26 cellular contexts compared by ENCODE assay signal in the genomic region with DNA sequence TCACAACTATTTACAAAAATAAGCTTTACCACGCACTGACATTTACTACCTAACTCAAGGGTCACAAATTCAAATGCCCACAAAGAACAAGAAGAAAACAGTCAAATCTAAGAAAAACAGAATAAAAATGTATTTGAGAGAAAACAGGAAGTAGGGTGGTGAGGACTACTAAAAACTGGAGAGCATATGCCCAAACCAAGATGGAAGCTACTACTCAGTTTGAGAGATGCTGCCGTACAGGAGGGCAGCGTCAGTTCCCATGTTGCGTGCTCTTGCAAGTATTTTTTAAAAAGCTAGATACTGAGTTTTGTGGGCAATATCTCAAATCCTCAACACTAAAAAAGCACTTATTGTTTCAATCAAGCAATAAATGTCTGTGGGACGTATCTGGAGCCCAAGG. TPM values are rescaled to one million over a fixed set of nuclear protein-coding genes. Genes with fewer than 3 reads are reported as not detected.
DNase-seq lines count a peak whose midpoint lies in the region; ATAC-seq and TF ChIP-seq lines count a peak whose summit lies in the region.
"Had no signal": no experiment of that assay in that cellular context is flagged by ENCODE, and none has a peak within 500 bp of the region (broad histone marks: within the 10 kb centered on the region; RNA-seq: fewer than 3 reads in every experiment).

No MANE protein-coding gene starts in this region.

- TF ChIP-seq CTCF in activated CD8-positive, alpha-beta T cell treated with anti-CD3 and anti-CD28 coated beads for 36 hours (IDR thresholded peaks at IDR 0.05): no peak
- TF ChIP-seq CTCF in left lung (IDR thresholded peaks at IDR 0.05) (no peak), OCI-LY7 (conservative IDR thresholded peaks at IDR 0.05; ENCODE audit: low read length) (no peak)

- no peaks in the 10 kb centered on the region for H3K27me3 Mint-ChIP-seq in activated CD8-positive, alpha-beta T cell treated with anti-CD3 and anti-CD28 coated beads for 36 hours
- no peaks in the 10 kb centered on the region for H3K27me3 Mint-ChIP-seq in activated CD8-positive, alpha-beta T cell treated with anti-CD3 and anti-CD28 coated beads, Interleukin-2, amount 10 ng/mL, durations not matched to agents 7 days and 5 days (ENCODE audit: low read depth)
- H3K27me3 Mint-ChIP-seq in activated naive CD8-positive, alpha-beta T cell treated with anti-CD3 and anti-CD28 coated beads for 36 hours: no peaks in the 10 kb centered on the region
- no peaks in the 10 kb centered on the region for H3K27me3 Mint-ChIP-seq in natural killer cell treated with Interleukin-12 subunit alpha and Interleukin-12 subunit beta and Interleukin-15 and Interleukin-18, amount 100 ng/mL, for 72 hours

- H3K4me1 ChIP-seq in left lung: peaks cover 11 to 48% of the 10 kb centered on the region in 2 donors
- peaks cover 20% of the 10 kb centered on the region for H3K4me1 ChIP-seq in OCI-LY7 (ENCODE audit: insufficient read depth, low read length, poor library complexity, severe bottlenecking)

- H3K36me3 ChIP-seq in left lung (peaks cover 0 to 53% of the 10 kb centered on the region in 2 donors), OCI-LY7 (ENCODE audit: insufficient read depth, low read length) (peaks cover 100% of the 10 kb centered on the region)

- H3K9me3 ChIP-seq in left lung (no peaks in the 10 kb centered on the region), OCI-LY7 (ENCODE audit: low read length) (no peaks in the 10 kb centered on the region)
- H3K9me3 ChIP-seq: A549; adrenal gland; BLaER1 treated with 17β-estradiol and CSF1 and Interleukin-3, amounts not matched to agents 10 nM and 100 nM; SJCRH30; upper lobe of right lung had no signal

- H3K79me2 ChIP-seq in OCI-LY7 (ENCODE audit: insufficient read depth, low read depth, low read length): peaks cover 100% of the 10 kb centered on the region

- no peak overlapping the region for H2AFZ ChIP-seq in OCI-LY7 (ENCODE audit: low read length)

- H3K4me3 ChIP-seq in left lung (no peak overlapping the region), OCI-LY7 (ENCODE audit: low read depth, low read length, poor library complexity, severe bottlenecking) (no peak overlapping the region)
- H3K4me3 ChIP-seq: A549; adrenal gland; BLaER1 treated with 17β-estradiol and CSF1 and Interleukin-3, amounts not matched to agents 10 nM and 100 nM; cardiac muscle cell; SJCRH30; upper lobe of right lung had no signal

- H3K9me2 ChIP-seq in OCI-LY7 (ENCODE audit: insufficient read depth, low read length): no peaks in the 10 kb centered on the region

- POLR2A ChIA-PET in activated CD8-positive, alpha-beta T cell treated with anti-CD3 and anti-CD28 coated beads for 36 hours (lab: Charles Lee): interaction anchor here (1.0 to 5.9 kb wide), 4 partner anchors 9 to 66 kb away, joined by 3 to 32 read pairs (median 8); no protein-coding TSS in a partner anchor
- POLR2A ChIA-PET in activated CD8-positive, alpha-beta T cell treated with anti-CD3 and anti-CD28 coated beads, Interleukin-2, amount 10 ng/mL, durations not matched to agents 7 days and 5 days (lab: Charles Lee): interaction anchor here (1.0 kb wide), 1 partner anchor 16 kb away, joined by 3 read pairs; the partner anchor contains the start of gene HNRNPD
- POLR2A ChIA-PET in OCI-LY7 (lab: Charles Lee): interaction anchor here (1.0 to 4.5 kb wide), 2 partner anchors 10 to 13 kb away, joined by 4 to 17 read pairs; no protein-coding TSS in a partner anchor

- no peak for DNase-seq in activated CD8-positive, alpha-beta T cell treated with anti-CD3 and anti-CD28 coated beads for 36 hours
- no peak for DNase-seq in activated CD8-positive, alpha-beta T cell treated with anti-CD3 and anti-CD28 coated beads, Interleukin-2, amount 10 ng/mL, durations not matched to agents 7 days and 5 days
- DNase-seq in MV-4-11 (lab: John Stamatoyannopoulos, UW) (peak; percentile 27), AG20443 (ENCODE audit: low spot score) (no peak), left lung (no peak), OCI-LY7 (ENCODE audit: low spot score) (no peak)
- no peak for DNase-seq in activated naive CD8-positive, alpha-beta T cell treated with anti-CD3 and anti-CD28 coated beads for 36 hours
- DNase-seq in natural killer cell treated with Interleukin-12 subunit alpha and Interleukin-12 subunit beta and Interleukin-15 and Interleukin-18, amount 100 ng/mL, for 72 hours (ENCODE audit: low spot score): no peak
- DNase-seq: activated CD4-positive, alpha-beta T cell treated with anti-CD3 and anti-CD28 coated beads for 1 hour; adrenal gland; DMS 273 treated with DMSO at 0.1 percent for 48 hours; GDM1; H7; kidney; mammary epithelial cell; NCI-H1694 treated with DMSO at 0.1 percent for 48 hours; NCI-H82; SJCRH30; stimulated activated CD4-positive, alpha-beta T cell treated with anti-CD3 and anti-CD28 coated beads, Interleukin-1b, Interleukin-23, amount 100 ng/mL, for 48 hours; T-helper 9 cell; upper lobe of right lung had no signal

- no peaks in the 10 kb centered on the region for H3K27me3 ChIP-seq in left lung
- H3K27me3 ChIP-seq: adrenal gland; BLaER1 treated with 17β-estradiol and CSF1 and Interleukin-3, amounts not matched to agents 10 nM and 100 nM; cardiac muscle cell; SJCRH30; upper lobe of right lung had no signal

- intact Hi-C loops in activated CD8-positive, alpha-beta T cell treated with anti-CD3 and anti-CD28 coated beads for 36 hours (cut with micrococcal nuclease): no loop called here
- intact Hi-C loops in left lung (cut with DNase I): no loop called here
- intact Hi-C loops in OCI-LY7 (cut with micrococcal nuclease; ENCODE audit: unreplicated experiment): no loop called here

- no TSS peak for BruUV-seq in OCI-LY7 (replicated peaks; lab: Mats Ljungman, UMichigan)

- H3K4me2 ChIP-seq in OCI-LY7 (ENCODE audit: low read length): no peak overlapping the region
- H3K4me2 ChIP-seq: A549 had no signal

- H3K4me3 Mint-ChIP-seq in activated CD8-positive, alpha-beta T cell treated with anti-CD3 and anti-CD28 coated beads for 36 hours: no peak overlapping the region
- H3K4me3 Mint-ChIP-seq in activated CD8-positive, alpha-beta T cell treated with anti-CD3 and anti-CD28 coated beads, Interleukin-2, amount 10 ng/mL, durations not matched to agents 7 days and 5 days: no peak overlapping the region
- no peak overlapping the region for H3K4me3 Mint-ChIP-seq in activated naive CD8-positive, alpha-beta T cell treated with anti-CD3 and anti-CD28 coated beads for 36 hours
- H3K4me3 Mint-ChIP-seq in natural killer cell treated with Interleukin-12 subunit alpha and Interleukin-12 subunit beta and Interleukin-15 and Interleukin-18, amount 100 ng/mL, for 72 hours: peak overlapping the region; percentile 46
- H3K4me3 Mint-ChIP-seq: nephron had no signal

- CTCF ChIA-PET in activated CD8-positive, alpha-beta T cell treated with anti-CD3 and anti-CD28 coated beads for 36 hours (lab: Charles Lee): interaction anchor here (1.2 to 2.3 kb wide), 2 partner anchors 14 to 70 kb away, joined by 3 to 6 read pairs; no protein-coding TSS in a partner anchor
- CTCF ChIA-PET in activated CD8-positive, alpha-beta T cell treated with anti-CD3 and anti-CD28 coated beads, Interleukin-2, amount 10 ng/mL, durations not matched to agents 7 days and 5 days (lab: Charles Lee): interaction anchor here (1.0 to 3.0 kb wide), 4 partner anchors 9 to 81 kb away, joined by 4 to 11 read pairs (median 7); no protein-coding TSS in a partner anchor
- CTCF ChIA-PET in OCI-LY7 (lab: Charles Lee; ENCODE audit: unreplicated experiment): no interaction called here

- H3K4me1 Mint-ChIP-seq in activated CD8-positive, alpha-beta T cell treated with anti-CD3 and anti-CD28 coated beads for 36 hours (ENCODE audit: low read depth): peaks cover 82% of the 10 kb centered on the region
- H3K4me1 Mint-ChIP-seq in activated CD8-positive, alpha-beta T cell treated with anti-CD3 and anti-CD28 coated beads, Interleukin-2, amount 10 ng/mL, durations not matched to agents 7 days and 5 days (ENCODE audit: low read depth): peaks cover 81% of the 10 kb centered on the region
- H3K4me1 Mint-ChIP-seq in activated naive CD8-positive, alpha-beta T cell treated with anti-CD3 and anti-CD28 coated beads for 36 hours: peaks cover 70% of the 10 kb centered on the region
- peaks cover 52 to 78% of the 10 kb centered on the region in 2 donors for H3K4me1 Mint-ChIP-seq in natural killer cell treated with Interleukin-12 subunit alpha and Interleukin-12 subunit beta and Interleukin-15 and Interleukin-18, amount 100 ng/mL, for 72 hours (ENCODE audit: low read depth in 2 of 2)

- H3K27ac ChIP-seq in left lung (no peak overlapping the region), OCI-LY7 (ENCODE audit: low read depth, low read length, poor library complexity, severe bottlenecking) (no peak overlapping the region)
- H3K27ac ChIP-seq: A549, adrenal gland, cardiac muscle cell, SJCRH30, upper lobe of right lung had no signal

- ATAC-seq in activated CD8-positive, alpha-beta T cell treated with anti-CD3 and anti-CD28 coated beads for 36 hours: no peak
- no peak for ATAC-seq in activated CD8-positive, alpha-beta T cell treated with anti-CD3 and anti-CD28 coated beads, Interleukin-2, amount 10 ng/mL, durations not matched to agents 7 days and 5 days
- ATAC-seq in natural killer cell treated with Interleukin-12 subunit alpha and Interleukin-12 subunit beta and Interleukin-15 and Interleukin-18, amount 100 ng/mL, for 72 hours: no peak
- no peak for ATAC-seq in left lung
- ATAC-seq: A549, Panc1, upper lobe of right lung had no signal

- peaks cover 66% of the 10 kb centered on the region for H4K20me1 ChIP-seq in OCI-LY7 (ENCODE audit: insufficient read depth, low read length)

- H3K9me3 Mint-ChIP-seq in activated CD8-positive, alpha-beta T cell treated with anti-CD3 and anti-CD28 coated beads for 36 hours: no peaks in the 10 kb centered on the region
- no peaks in the 10 kb centered on the region for H3K9me3 Mint-ChIP-seq in activated CD8-positive, alpha-beta T cell treated with anti-CD3 and anti-CD28 coated beads, Interleukin-2, amount 10 ng/mL, durations not matched to agents 7 days and 5 days (ENCODE audit: insufficient read depth)
- H3K9me3 Mint-ChIP-seq in activated naive CD8-positive, alpha-beta T cell treated with anti-CD3 and anti-CD28 coated beads for 36 hours: no peaks in the 10 kb centered on the region
- no peaks in the 10 kb centered on the region for H3K9me3 Mint-ChIP-seq in natural killer cell treated with Interleukin-12 subunit alpha and Interleukin-12 subunit beta and Interleukin-15 and Interleukin-18, amount 100 ng/mL, for 72 hours
- H3K9me3 Mint-ChIP-seq: nephron had no signal

- peaks cover 68% of the 10 kb centered on the region for H3K36me3 Mint-ChIP-seq in activated CD8-positive, alpha-beta T cell treated with anti-CD3 and anti-CD28 coated beads for 36 hours (ENCODE audit: low read depth)
- H3K36me3 Mint-ChIP-seq in activated CD8-positive, alpha-beta T cell treated with anti-CD3 and anti-CD28 coated beads, Interleukin-2, amount 10 ng/mL, durations not matched to agents 7 days and 5 days (ENCODE audit: low read depth): peaks cover 78% of the 10 kb centered on the region
- H3K36me3 Mint-ChIP-seq in activated naive CD8-positive, alpha-beta T cell treated with anti-CD3 and anti-CD28 coated beads for 36 hours: peaks cover 52% of the 10 kb centered on the region
- peaks cover 56% of the 10 kb centered on the region for H3K36me3 Mint-ChIP-seq in natural killer cell treated with Interleukin-12 subunit alpha and Interleukin-12 subunit beta and Interleukin-15 and Interleukin-18, amount 100 ng/mL, for 72 hours

- peak overlapping the region; percentile 69 for H3K27ac Mint-ChIP-seq in activated CD8-positive, alpha-beta T cell treated with anti-CD3 and anti-CD28 coated beads for 36 hours
- no peak overlapping the region for H3K27ac Mint-ChIP-seq in activated CD8-positive, alpha-beta T cell treated with anti-CD3 and anti-CD28 coated beads, Interleukin-2, amount 10 ng/mL, durations not matched to agents 7 days and 5 days
- H3K27ac Mint-ChIP-seq in activated naive CD8-positive, alpha-beta T cell treated with anti-CD3 and anti-CD28 coated beads for 36 hours: peak overlapping the region; percentile 75
- peak overlapping the region; percentile 34 to 80 for H3K27ac Mint-ChIP-seq in natural killer cell treated with Interleukin-12 subunit alpha and Interleukin-12 subunit beta and Interleukin-15 and Interleukin-18, amount 100 ng/mL, for 72 hours

RNA-seq across cellular contexts. Expression of gene HNRNPD, which starts 16.2 kb away (rescaled TPM):
- total RNA-seq in activated CD8-positive, alpha-beta T cell treated with anti-CD3 and anti-CD28 coated beads for 36 hours: 100 to 1,000 TPM; 384 to 403 TPM
- total RNA-seq in activated CD8-positive, alpha-beta T cell treated with anti-CD3 and anti-CD28 coated beads, Interleukin-2, amount 10 ng/mL, durations not matched to agents 7 days and 5 days: 100 to 1,000 TPM; 405 to 406 TPM
- 100 to 1,000 TPM; 495 to 535 TPM for total RNA-seq in activated naive CD8-positive, alpha-beta T cell treated with anti-CD3 and anti-CD28 coated beads for 36 hours
- 100 to 1,000 TPM; 280 to 290 TPM for total RNA-seq in natural killer cell treated with Interleukin-12 subunit alpha and Interleukin-12 subunit beta and Interleukin-15 and Interleukin-18, amount 100 ng/mL, for 72 hours
- total RNA-seq in left lung (100 to 1,000 TPM; 105 to 147 TPM), OCI-LY7 (2022) (572 and 601 TPM in 2 replicates)
- 127 and 159 TPM in 2 replicates for total RNA-seq in OCI-LY7 (2014; rRNA removed; shearing (Covaris generic))
